8 cellular contexts compared by ENCODE assay signal in the genomic region with DNA sequence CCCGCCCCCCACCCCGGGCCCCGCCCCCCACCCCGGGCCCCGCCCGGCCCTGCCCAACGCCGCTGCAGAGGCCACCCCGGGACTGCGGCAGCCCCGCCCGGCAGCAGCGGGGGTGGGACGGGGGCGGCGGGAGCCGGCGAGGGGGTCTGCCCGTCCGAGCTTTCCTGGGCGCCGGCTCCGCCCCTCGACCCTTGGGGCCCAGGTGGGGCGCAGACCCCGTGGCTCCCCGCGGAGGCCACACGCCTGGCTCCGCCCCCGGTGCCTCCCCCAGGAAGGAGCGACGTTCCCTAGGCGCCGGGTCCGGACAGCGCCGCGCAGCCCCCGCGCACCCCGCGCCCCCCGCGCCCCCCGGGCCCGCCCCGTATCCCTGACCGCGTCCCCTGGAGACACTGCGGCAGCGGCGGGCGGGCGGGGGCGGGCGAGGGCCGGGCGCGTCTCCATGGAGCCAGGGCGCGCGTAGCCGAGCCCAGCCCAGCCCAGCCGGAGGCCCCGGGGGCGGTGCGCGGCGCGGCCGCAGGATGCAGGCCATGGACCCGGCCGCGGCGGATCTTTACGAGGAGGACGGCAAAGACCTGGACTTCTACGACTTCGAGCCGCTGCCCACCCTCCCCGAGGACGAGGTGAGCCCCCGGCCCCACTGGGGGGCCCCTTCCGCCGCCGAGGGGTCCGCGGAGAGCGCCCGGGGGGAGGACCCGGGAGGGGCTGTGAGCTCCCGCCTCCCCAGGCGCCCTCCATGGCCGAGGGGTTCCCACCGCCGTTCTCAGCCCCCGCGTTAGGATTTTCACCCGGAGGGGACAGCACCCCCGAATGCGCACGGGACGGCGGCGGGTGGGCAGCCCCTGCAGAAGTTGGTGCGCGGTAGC. TPM values are rescaled to one million over a fixed set of nuclear protein-coding genes. Genes with fewer than 3 reads are reported as not detected.
DNase-seq lines count a peak whose midpoint lies in the region; ATAC-seq and TF ChIP-seq lines count a peak whose summit lies in the region.
"Had no signal": no experiment of that assay in that cellular context is flagged by ENCODE, and none has a peak within 500 bp of the region (broad histone marks: within the 10 kb centered on the region; RNA-seq: fewer than 3 reads in every experiment).

A gene with protein sequence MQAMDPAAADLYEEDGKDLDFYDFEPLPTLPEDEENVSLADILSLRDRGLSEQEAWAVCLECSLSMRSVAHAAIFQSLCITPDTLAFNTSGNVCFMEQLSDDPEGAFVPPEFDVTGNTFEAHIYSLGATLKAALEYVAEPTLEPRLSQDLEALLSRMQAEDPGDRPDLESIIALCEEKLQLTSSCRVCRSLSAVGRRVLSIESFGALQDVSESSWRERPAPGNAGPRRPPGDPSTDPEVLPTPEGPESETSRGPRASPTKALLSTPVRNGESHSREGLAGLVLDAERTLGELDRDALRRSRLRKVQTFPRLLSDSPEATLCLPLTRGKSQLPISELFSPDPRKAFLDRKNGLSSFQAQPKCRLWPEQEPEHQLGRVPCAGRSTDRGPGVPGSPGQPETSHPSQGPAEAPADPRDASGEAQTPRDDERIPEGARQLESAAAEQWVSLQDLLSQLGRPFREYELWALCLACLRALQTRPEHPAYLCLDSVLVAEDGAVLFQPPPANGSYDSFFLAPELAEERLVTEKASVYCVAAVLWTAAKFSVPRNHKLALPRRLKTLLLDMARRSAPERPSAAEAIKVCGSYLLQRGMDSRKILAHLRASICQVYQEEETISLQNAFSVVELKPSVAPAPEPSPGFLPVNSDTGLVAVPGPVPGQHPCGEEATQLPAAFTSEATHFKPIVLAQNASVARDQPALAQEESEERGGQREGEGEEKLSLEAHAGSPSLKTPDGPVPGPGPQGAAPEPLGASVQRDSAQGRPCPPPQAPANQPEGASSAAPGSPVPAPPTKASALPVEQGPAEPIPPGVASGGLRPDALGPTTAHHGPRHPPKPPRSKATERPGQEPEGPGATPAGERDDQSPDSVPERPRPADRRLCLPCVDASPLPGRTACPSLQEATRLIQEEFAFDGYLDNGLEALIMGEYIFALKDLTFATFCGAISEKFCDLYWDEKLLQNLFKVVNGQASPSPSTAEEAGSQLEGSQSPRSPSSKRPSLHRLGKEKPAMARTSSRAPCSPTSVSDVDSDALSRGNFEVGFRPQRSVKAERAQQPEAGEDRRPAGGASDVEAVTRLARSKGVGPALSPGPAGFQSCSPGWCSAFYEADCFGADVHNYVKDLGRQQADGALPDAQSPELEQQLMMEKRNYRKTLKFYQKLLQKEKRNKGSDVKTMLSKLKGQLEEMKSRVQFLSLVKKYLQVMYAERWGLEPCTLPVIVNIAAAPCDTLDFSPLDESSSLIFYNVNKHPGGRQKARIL (N-terminal part only) (plus strand): TSS at position 270 of the 863 bp plus-strand sequence. CDS start 249 bp downstream, at position 519.

- H3K27ac Mint-ChIP-seq in nephron progenitor cell = no peak within 1 kb of the TSS

- ATAC-seq in GM21381 (IDR thresholded peaks at IDR 0.05; ENCODE audit: unreplicated experiment) (no peak), HG03469 (IDR thresholded peaks at IDR 0.05; ENCODE audit: unreplicated experiment) (no peak)

- peak within 1 kb of the TSS; percentile 47 for H3K4me3 ChIP-seq in fibroblast of pulmonary artery (replicated peaks; ENCODE audit: low read depth, low read length)
- H3K4me3 ChIP-seq: SJSA1 had no signal

- no peaks in the 10 kb centered on the region for H3K36me3 Mint-ChIP-seq in nephron progenitor cell (ENCODE audit: low read depth)

- in situ Hi-C loops in GM13977 (cut with MboI; ENCODE audit: low pct_unique_long_range_greater_than_20kb, low sequenced_read_pairs, unreplicated experiment) = no loop called here
- in situ Hi-C loops in SK-MEL-5 (cut with HindIII; ENCODE audit: low pct_unique_long_range_greater_than_20kb, low sequenced_read_pairs) = no loop called here

- peaks cover 2% of the 10 kb centered on the region for H3K9me3 Mint-ChIP-seq in nephron progenitor cell

- peak; percentile 77 for DNase-seq in GM13977 (ENCODE audit: low spot score)
- DNase-seq in SK-MEL-5 (ENCODE audit: low read depth, low spot score) = peak; percentile 22
- peak; percentile 23 for DNase-seq in fibroblast of pulmonary artery (ENCODE audit: low read depth)
- peak; percentile 75 for DNase-seq in nephron progenitor cell
- DNase-seq in stimulated activated naive CD4-positive, alpha-beta T cell treated with Interleukin-2 at 50 U/mL for 16 hours (lab: John Stamatoyannopoulos, UW) = no peak

- H3K27me3 Mint-ChIP-seq in nephron progenitor cell (ENCODE audit: low read depth, poor library complexity) = peaks cover 24% of the 10 kb centered on the region

- no peak for TF ChIP-seq CTCF in GM13977 (IDR thresholded peaks at IDR 0.05; ENCODE audit: extremely low read depth, insufficient read depth, missing control alignments)
- TF ChIP-seq CTCF in fibroblast of pulmonary artery (IDR thresholded peaks at IDR 0.05; ENCODE audit: low read length, missing control alignments) = no peak
- no peak for TF ChIP-seq CTCF in nephron progenitor cell (IDR thresholded peaks at IDR 0.05)

- peaks cover 16% of the 10 kb centered on the region for H3K4me1 Mint-ChIP-seq in nephron progenitor cell

- H3K4me3 Mint-ChIP-seq in nephron progenitor cell = peak within 1 kb of the TSS; percentile 79

RNA-seq across cellular contexts. Expression of the gene that starts here (rescaled TPM):
- total RNA-seq in SK-MEL-5 (2014; rRNA removed; shearing (Covaris generic)) = 0.34 and 0.45 TPM in 2 replicates
- polyA plus RNA-seq in SK-MEL-5 (2015; cell fraction: cytosol; rRNA removed) = 0.89 and 0.90 TPM in 2 replicates
- polyA plus RNA-seq in SK-MEL-5 (2015; cell fraction: nucleus; rRNA removed) = 5.4 and 17.5 TPM in 2 replicates
